ENCODE assay signal across 8 cellular contexts in the genomic region with DNA sequence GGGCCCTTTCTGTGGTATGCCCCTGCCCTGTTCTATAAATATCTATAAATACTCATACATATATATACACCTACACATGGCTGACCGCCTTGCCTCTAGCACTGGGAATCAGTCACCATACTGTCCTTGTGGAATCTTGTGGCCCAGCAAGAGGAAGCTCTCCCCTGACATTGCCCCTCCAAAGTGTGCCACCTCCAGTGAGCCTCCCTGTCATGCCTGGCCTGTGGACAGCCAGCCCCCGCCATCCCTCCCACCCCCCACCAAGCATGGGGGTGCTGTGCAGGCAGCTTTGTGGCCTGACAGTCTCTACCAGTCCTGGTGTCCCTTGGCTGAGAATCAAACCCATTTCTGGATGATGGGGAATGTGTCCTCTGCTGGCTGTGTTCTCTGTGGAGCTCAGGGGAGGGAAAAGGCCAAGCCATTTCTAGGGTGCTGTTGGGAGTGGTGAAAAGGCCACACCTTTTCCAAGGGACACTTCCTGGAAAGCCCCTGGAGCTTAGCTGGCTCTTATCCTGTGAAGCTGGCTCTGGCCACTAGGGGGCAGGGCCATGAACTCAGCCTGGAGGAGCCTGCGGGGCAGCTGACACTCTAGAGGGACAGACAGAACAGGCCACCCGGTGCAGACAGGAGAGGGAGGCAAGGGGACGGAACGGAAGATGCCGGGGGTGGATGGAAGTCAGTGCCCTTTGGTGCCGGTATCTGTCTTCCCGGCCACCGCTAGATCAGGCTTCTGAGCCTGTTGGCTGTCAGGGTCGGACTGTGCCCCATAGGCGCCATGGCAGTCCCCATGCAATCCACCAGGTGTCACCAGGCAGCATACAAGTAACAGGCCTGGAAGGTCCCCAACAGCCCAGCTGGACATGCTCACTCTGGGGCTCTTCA.
DNase-seq lines count a peak whose midpoint lies in the region; ATAC-seq, FAIRE-seq and TF ChIP-seq lines count a peak whose summit lies in the region.
"Not testable (repeated sequence)": the region's sequence is repeated elsewhere in the genome, so short reads cannot be mapped to it uniquely, and the experiment has no call there.

No MANE protein-coding gene starts in this region.

- TF ChIP-seq POLR2A in GM12878 (IDR thresholded peaks at IDR 0.05; ENCODE audit: low read depth, low read length): not testable (repeated sequence)

- peak overlapping the region in 2 of 8 donors; percentile 73 to 85 for H3K27ac Mint-ChIP-seq in CD8-positive, alpha-beta memory T cell
- H3K27ac Mint-ChIP-seq in neural progenitor cell: peak overlapping the region; percentile 2

- not testable (repeated sequence) for H3K27me3 ChIP-seq in CD8-positive, alpha-beta memory T cell (ENCODE audit: insufficient read depth, low read length, poor library complexity, severe bottlenecking); HL-60 (ENCODE audit: insufficient read depth, poor library complexity, severe bottlenecking); GM12878 (replicated peaks in 1 of 2; ENCODE audit: control insufficient read depth in 2 of 2, insufficient read depth in 2 of 2, low read length in 1 of 2); heart right ventricle; neural progenitor cell

- BruUV-seq in GM12878 (replicated peaks; lab: Mats Ljungman, UMichigan): not testable (repeated sequence)

- peak overlapping the region; percentile 68 for H2AFZ ChIP-seq in GM12878 (ENCODE audit: control insufficient read depth, low read depth, low read length)
- not testable (repeated sequence) for H2AFZ ChIP-seq in neural progenitor cell (replicated peaks)

- not testable (repeated sequence) for H3F3A ChIP-seq in neural progenitor cell (ENCODE audit: low read depth)

- peak; percentile 73 to 84 for ATAC-seq in activated CD4-positive, CD25-positive, alpha-beta regulatory T cell treated with anti-CD3 and anti-CD28 coated beads, Interleukin-2, amount 50 U/mL, for 24 hours
- peak; percentile 84 for ATAC-seq in GM12878
- peak in 7 of 8 donors; percentile 58 to 86 (median 71) for ATAC-seq in heart right ventricle

- H3K27me3 Mint-ChIP-seq in CD8-positive, alpha-beta memory T cell; neural progenitor cell (ENCODE audit: insufficient read depth, low read depth): not testable (repeated sequence)

- intact Hi-C loops in GM12878 (cut with micrococcal nuclease; ENCODE audit: unreplicated experiment): not testable (repeated sequence)
- intact Hi-C loops in heart right ventricle (cut with DNase I): loop anchor here in 1 of 10 donors (5.0 kb wide), 1 partner anchor 827 kb away; no protein-coding TSS in a partner anchor

- not testable (repeated sequence) for H3K9ac ChIP-seq in GM12878 (ENCODE audit: control insufficient read depth, insufficient read depth, low read length); neural progenitor cell

- SMC1A ChIA-PET in GM12878 (lab: Charles Lee; ENCODE audit: uncharacterized antibody, unreplicated experiment): interaction anchor here (0.6 to 1.6 kb wide), 12 partner anchors 9 to 330 kb away, joined by 3 to 5 read pairs (median 3); no protein-coding TSS in a partner anchor

- H3K36me3 ChIP-seq in CD8-positive, alpha-beta memory T cell (ENCODE audit: insufficient read depth, low read length); GM12878 (ENCODE audit: control insufficient read depth in 2 of 2, insufficient read depth in 2 of 2, low read length in 1 of 2); heart right ventricle; neural progenitor cell: not testable (repeated sequence)

- peak; percentile 39 for TF ChIP-seq RAD21 in GM12878 (IDR thresholded peaks at IDR 0.05; ENCODE audit: insufficient read depth, low read depth, low read length)

- POLR2A ChIA-PET in CD8-positive, alpha-beta memory T cell (lab: Charles Lee): not testable (repeated sequence)
- POLR2A ChIA-PET in GM12878 (lab: Charles Lee): interaction anchor here (0.7 kb wide), 2 partner anchors 10 to 35 kb away, joined by 3 read pairs; no protein-coding TSS in a partner anchor

- not testable (repeated sequence) for H3K27ac ChIP-seq in CD8-positive, alpha-beta memory T cell (ENCODE audit: low read depth, low read length); HL-60 (replicated peaks); GM12878 (ENCODE audit: control insufficient read depth, insufficient read depth); neural progenitor cell
- H3K27ac ChIP-seq in heart right ventricle: peak overlapping the region in 4 of 10 donors; percentile 36 to 73 (median 65)

- H3K4me1 Mint-ChIP-seq in CD8-positive, alpha-beta memory T cell; neural progenitor cell: not testable (repeated sequence)

- H3K36me3 Mint-ChIP-seq in CD8-positive, alpha-beta memory T cell; neural progenitor cell: not testable (repeated sequence)

- RAD21 ChIA-PET in GM12878 (lab: Charles Lee; ENCODE audit: unreplicated experiment): interaction anchor here (0.7 to 2.2 kb wide), 6 partner anchors 9 to 285 kb away, joined by 3 to 9 read pairs (median 4); no protein-coding TSS in a partner anchor

- H3K9me3 Mint-ChIP-seq in CD8-positive, alpha-beta memory T cell; neural progenitor cell: not testable (repeated sequence)

- not testable (repeated sequence) for TF ChIP-seq CTCF in HL-60 (IDR thresholded peaks at IDR 0.05; ENCODE audit: insufficient read depth, low read length)
- peak; percentile 42 to 74 (median 62) for TF ChIP-seq CTCF in GM12878 (IDR thresholded peaks at IDR 0.05 in 2 of 3, conservative IDR thresholded peaks at IDR 0.05 in 1 of 3; ENCODE audit: control insufficient read depth in 2 of 3, extremely low read depth in 1 of 3, insufficient read depth in 1 of 3, low read depth in 3 of 3, low read length in 3 of 3)
- peak; percentile 54 to 90 (median 72) for TF ChIP-seq CTCF in heart right ventricle (IDR thresholded peaks at IDR 0.05)
- peak; percentile 58 for TF ChIP-seq CTCF in neural progenitor cell (IDR thresholded peaks at IDR 0.05)

- DNase-seq in CD8-positive, alpha-beta memory T cell: peak; percentile 52 to 81 (median 67)
- DNase-seq in HL-60 (ENCODE audit: low read depth in 1 of 2, low spot score in 1 of 2) (peak; percentile 21 to 85), NCI-H748 treated with DMSO at 0.1 percent for 48 hours (lab: John Stamatoyannopoulos, UW) (peak; percentile 1), GM12878 (ENCODE audit: low read depth, low spot score) (peak; percentile 56), heart right ventricle (peak; percentile 67 to 82), neural progenitor cell (ENCODE audit: low spot score) (peak; percentile 89)
- peak; percentile 41 to 47 for DNase-seq in stimulated activated CD8-positive, alpha-beta memory T cell treated with anti-CD3 and anti-CD28 coated beads, Interleukin-4, amount 100 ng/mL, for 1 hour (ENCODE audit: low read depth in 2 of 2, low spot score in 1 of 2)

- in situ Hi-C loops in GM12878 (cut with MboI): not testable (repeated sequence)

- TF ChIP-seq EP300 in GM12878 (IDR thresholded peaks at IDR 0.05; ENCODE audit: borderline replicate concordance in 1 of 2, control insufficient read depth in 1 of 2, low read depth in 2 of 2, low read length in 2 of 2): not testable (repeated sequence)

- CTCF ChIA-PET in CD8-positive, alpha-beta memory T cell (lab: Charles Lee): interaction anchor here (0.7 to 2.7 kb wide), 9 partner anchors 9 to 841 kb away, joined by 3 to 10 read pairs (median 3); no protein-coding TSS in a partner anchor
- CTCF ChIA-PET in GM12878 (lab: Yijun Ruan, JAX): interaction anchor here (0.6 to 3.1 kb wide), 36 partner anchors 10 to 827 kb away, joined by 3 to 30 read pairs (median 5); no protein-coding TSS in a partner anchor

- H3K4me3 ChIP-seq in CD8-positive, alpha-beta memory T cell (ENCODE audit: low read length): peak overlapping the region; percentile 80
- H3K4me3 ChIP-seq in HL-60 (replicated peaks; ENCODE audit: insufficient read depth, low read length) (peak overlapping the region; percentile 42), GM12878 (peak overlapping the region; percentile 68; the same call in 1 of the 2 replicates), heart right ventricle (peak overlapping the region in 6 of 10 donors; percentile 22 to 49 (median 44)), neural progenitor cell (peak overlapping the region; percentile 43)

- H3K9me3 ChIP-seq in CD8-positive, alpha-beta memory T cell (ENCODE audit: low read length); GM12878 (replicated peaks; ENCODE audit: control insufficient read depth, insufficient read depth, low read length); heart right ventricle; neural progenitor cell (ENCODE audit: low read depth): not testable (repeated sequence)

- not testable (repeated sequence) for H3K79me2 ChIP-seq in GM12878 (ENCODE audit: control insufficient read depth, insufficient read depth, low read length); neural progenitor cell (ENCODE audit: low read depth)

- 4% methylated on average over 12 of the region's 12 CpGs for WGBS in GM12878 (ENCODE audit: insufficient coverage, insufficient replicate concordance, low lambda C conversion rate, missing lambda C conversion rate)
- 17% methylated on average over 12 of the region's 12 CpGs for WGBS in heart right ventricle, 2 donors

- FAIRE-seq in GM12878 (lab: Jason Lieb, UNC): peak; percentile 94

- H4K20me1 ChIP-seq in GM12878 (ENCODE audit: control insufficient read depth, insufficient read depth); neural progenitor cell (ENCODE audit: low read depth): not testable (repeated sequence)

- H3K4me1 ChIP-seq in CD8-positive, alpha-beta memory T cell (ENCODE audit: insufficient read depth, low read length); GM12878 (ENCODE audit: control insufficient read depth, insufficient read depth, low read length); heart right ventricle; neural progenitor cell: not testable (repeated sequence)

- H3K4me2 ChIP-seq in GM12878 (ENCODE audit: control insufficient read depth, insufficient read depth): peak overlapping the region; percentile 61
- H3K4me2 ChIP-seq in neural progenitor cell: peak overlapping the region; percentile 74

- H3K4me3 Mint-ChIP-seq in CD8-positive, alpha-beta memory T cell: peak overlapping the region; percentile 1 to 88 (median 87)
- peak overlapping the region; percentile 84 for H3K4me3 Mint-ChIP-seq in neural progenitor cell

TF ChIP-seq in GM12878, 131 proteins besides CTCF, POLR2A, EP300 and RAD21 (continues in another document):
- 0 out of 4 replicates have a peak, but pooled peaks have one; percentile 15 to 18 for TF ChIP-seq IKZF2 (IDR thresholded peaks at IDR 0.05)
- TF ChIP-seq YY1 (IDR thresholded peaks at IDR 0.05; ENCODE audit: low read depth, low read length): peak; percentile 92

Comparison
In these comparisons a context has a peak if more than half of its experiments do, and no peak if none do; other contexts are left out.
1. DNase-seq: peak in every context shown above with its lines; median percentile 89 in neural progenitor cell; 74 in heart right ventricle; 67 in CD8-positive, alpha-beta memory T cell; 56 in GM12878; 53 in HL-60; 44 in stimulated activated CD8-positive, alpha-beta memory T cell treated with anti-CD3 and anti-CD28 coated beads, Interleukin-4, amount 100 ng/mL, for 1 hour; 1 in NCI-H748 treated with DMSO at 0.1 percent for 48 hours.